In the genomic region with DNA sequence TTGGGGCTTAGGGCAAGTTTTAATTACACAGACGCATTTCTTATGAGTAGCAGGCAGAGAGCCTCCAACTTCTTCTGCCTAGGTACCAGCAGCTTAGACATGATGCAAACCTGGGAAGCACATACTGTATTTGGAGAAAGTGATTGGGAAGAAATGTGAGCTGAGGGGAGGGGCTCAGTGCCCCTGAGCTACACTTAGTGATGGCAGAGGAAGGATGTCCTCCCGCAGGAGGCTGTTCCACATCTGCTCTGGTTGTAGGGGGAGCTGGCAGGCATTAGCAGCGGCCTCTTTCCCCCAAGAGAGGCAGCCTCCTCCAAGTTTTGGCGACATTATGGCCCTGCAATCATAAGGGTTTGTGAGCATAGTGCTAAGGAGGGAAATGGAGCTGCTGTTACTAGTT, we compare ENCODE assay signal across 14 cellular contexts. TPM values are rescaled to one million over a fixed set of nuclear protein-coding genes. Genes with fewer than 3 reads are reported as not detected.
DNase-seq lines count a peak whose midpoint lies in the region; ATAC-seq and TF ChIP-seq lines count a peak whose summit lies in the region.
"Had no signal": no experiment of that assay in that cellular context is flagged by ENCODE, and none has a peak within 500 bp of the region (broad histone marks: within the 10 kb centered on the region; RNA-seq: fewer than 3 reads in every experiment).

No MANE protein-coding gene starts in this region.

- H3K36me3 Mint-ChIP-seq in T-helper 1 cell treated with Interleukin-12 subunit alpha and Interleukin-12 subunit beta and Interleukin-4 antibody, amounts not matched to agents 30 μg/mL and 1 μg/mL, for 36 hours (ENCODE audit: low read depth): peaks cover 24% of the 10 kb centered on the region
- no peaks in the 10 kb centered on the region for H3K36me3 Mint-ChIP-seq in IgD-negative memory B cell
- H3K36me3 Mint-ChIP-seq in activated T-helper 17 cell treated with anti-CD3 and anti-CD28 coated beads, Interleukin-2, amount 50 U/mL, for 72 hours (ENCODE audit: low read depth): peaks cover 15% of the 10 kb centered on the region
- no peaks in the 10 kb centered on the region for H3K36me3 Mint-ChIP-seq in nephron (ENCODE audit: low read depth)
- H3K36me3 Mint-ChIP-seq: mesothelial cell of epicardium, type B pancreatic cell had no signal

- no peaks in the 10 kb centered on the region for H3K27me3 Mint-ChIP-seq in T-helper 1 cell treated with Interleukin-12 subunit alpha and Interleukin-12 subunit beta and Interleukin-4 antibody, amounts not matched to agents 30 μg/mL and 1 μg/mL, for 36 hours (ENCODE audit: low read depth)
- H3K27me3 Mint-ChIP-seq in IgD-negative memory B cell (peaks cover 3% of the 10 kb centered on the region), nephron (ENCODE audit: low read depth) (no peaks in the 10 kb centered on the region)
- H3K27me3 Mint-ChIP-seq in activated T-helper 17 cell treated with anti-CD3 and anti-CD28 coated beads, Interleukin-2, amount 50 U/mL, for 72 hours: no peaks in the 10 kb centered on the region

- no peaks in the 10 kb centered on the region for H3K9me3 Mint-ChIP-seq in T-helper 1 cell treated with Interleukin-12 subunit alpha and Interleukin-12 subunit beta and Interleukin-4 antibody, amounts not matched to agents 30 μg/mL and 1 μg/mL, for 36 hours
- H3K9me3 Mint-ChIP-seq in IgD-negative memory B cell: no peaks in the 10 kb centered on the region
- H3K9me3 Mint-ChIP-seq in activated T-helper 17 cell treated with anti-CD3 and anti-CD28 coated beads, Interleukin-2, amount 50 U/mL, for 72 hours: no peaks in the 10 kb centered on the region
- no peaks in the 10 kb centered on the region for H3K9me3 Mint-ChIP-seq in nephron
- H3K9me3 Mint-ChIP-seq: mesothelial cell of epicardium, type B pancreatic cell had no signal

- H3K4me3 Mint-ChIP-seq in T-helper 1 cell treated with Interleukin-12 subunit alpha and Interleukin-12 subunit beta and Interleukin-4 antibody, amounts not matched to agents 30 μg/mL and 1 μg/mL, for 36 hours: peak overlapping the region; percentile 97
- H3K4me3 Mint-ChIP-seq in IgD-negative memory B cell (peak overlapping the region in 3 of 4 donors; percentile 31 to 82 (median 80)), nephron (no peak overlapping the region)
- H3K4me3 Mint-ChIP-seq in activated T-helper 17 cell treated with anti-CD3 and anti-CD28 coated beads, Interleukin-2, amount 50 U/mL, for 72 hours: peak overlapping the region; percentile 81
- H3K4me3 Mint-ChIP-seq: mesothelial cell of epicardium, type B pancreatic cell had no signal

- TF ChIP-seq CTCF in nephron (IDR thresholded peaks at IDR 0.05; ENCODE audit: unreplicated experiment in 3 of 3): no peak

- peaks cover 64% of the 10 kb centered on the region for H3K4me1 Mint-ChIP-seq in T-helper 1 cell treated with Interleukin-12 subunit alpha and Interleukin-12 subunit beta and Interleukin-4 antibody, amounts not matched to agents 30 μg/mL and 1 μg/mL, for 36 hours (ENCODE audit: low read depth)
- H3K4me1 Mint-ChIP-seq in IgD-negative memory B cell (peaks cover 48 to 65% (median 61%) of the 10 kb centered on the region in 3 donors), nephron (peaks cover 56% of the 10 kb centered on the region)
- peaks cover 60% of the 10 kb centered on the region for H3K4me1 Mint-ChIP-seq in activated T-helper 17 cell treated with anti-CD3 and anti-CD28 coated beads, Interleukin-2, amount 50 U/mL, for 72 hours

- peak overlapping the region; percentile 62 for H3K27ac Mint-ChIP-seq in T-helper 1 cell treated with Interleukin-12 subunit alpha and Interleukin-12 subunit beta and Interleukin-4 antibody, amounts not matched to agents 30 μg/mL and 1 μg/mL, for 36 hours
- H3K27ac Mint-ChIP-seq in IgD-negative memory B cell (peak overlapping the region in 2 of 3 donors; percentile 34 to 79), nephron (peak overlapping the region in 2 of 3 experiments; percentile 17 to 44)
- H3K27ac Mint-ChIP-seq in activated T-helper 17 cell treated with anti-CD3 and anti-CD28 coated beads, Interleukin-2, amount 50 U/mL, for 72 hours: no peak overlapping the region
- H3K27ac Mint-ChIP-seq: mesothelial cell of epicardium, type B pancreatic cell had no signal

- no peak for DNase-seq in T-helper 1 cell
- no peak for DNase-seq in NCI-H345 (lab: John Stamatoyannopoulos, UW)
- no peak for DNase-seq in superior temporal gyrus (ENCODE audit: extremely low spot score)
- DNase-seq: dorsolateral prefrontal cortex; NCI-H1417; NCI-H748 treated with DMSO at 0.1 percent for 48 hours; stimulated activated CD4-positive, alpha-beta T cell treated with anti-CD3 and anti-CD28 coated beads, Interleukin-15, amount 100 ng/mL, for 24 hours had no signal

- no peak for ATAC-seq in activated T-helper 17 cell treated with anti-CD3 and anti-CD28 coated beads, Interleukin-2, amount 50 U/mL, for 72 hours (replicated peaks)
- ATAC-seq in GM21529 (IDR thresholded peaks at IDR 0.05; ENCODE audit: unreplicated experiment): no peak

RNA-seq across cellular contexts. Expression of a gene that starts 3.2 kb away (rescaled TPM):
- 208 TPM for polyA plus RNA-seq in IgD-negative memory B cell
- 10 to 100 TPM; 33.7 to 62.5 TPM for total RNA-seq in activated T-helper 17 cell treated with anti-CD3 and anti-CD28 coated beads, Interleukin-2, amount 50 U/mL, for 72 hours

Comparison
In these comparisons a context has a peak if more than half of its experiments do, and no peak if none do; other contexts are left out.
1. H3K4me3 Mint-ChIP-seq: peak in T-helper 1 cell treated with Interleukin-12 subunit alpha and Interleukin-12 subunit beta and Interleukin-4 antibody, amounts not matched to agents 30 μg/mL and 1 μg/mL, for 36 hours (single experiment), IgD-negative memory B cell (3 of 4) and activated T-helper 17 cell treated with anti-CD3 and anti-CD28 coated beads, Interleukin-2, amount 50 U/mL, for 72 hours (single experiment); none in nephron (0 of 3).